ENCODE assay signal across 16 cellular contexts in the genomic region with DNA sequence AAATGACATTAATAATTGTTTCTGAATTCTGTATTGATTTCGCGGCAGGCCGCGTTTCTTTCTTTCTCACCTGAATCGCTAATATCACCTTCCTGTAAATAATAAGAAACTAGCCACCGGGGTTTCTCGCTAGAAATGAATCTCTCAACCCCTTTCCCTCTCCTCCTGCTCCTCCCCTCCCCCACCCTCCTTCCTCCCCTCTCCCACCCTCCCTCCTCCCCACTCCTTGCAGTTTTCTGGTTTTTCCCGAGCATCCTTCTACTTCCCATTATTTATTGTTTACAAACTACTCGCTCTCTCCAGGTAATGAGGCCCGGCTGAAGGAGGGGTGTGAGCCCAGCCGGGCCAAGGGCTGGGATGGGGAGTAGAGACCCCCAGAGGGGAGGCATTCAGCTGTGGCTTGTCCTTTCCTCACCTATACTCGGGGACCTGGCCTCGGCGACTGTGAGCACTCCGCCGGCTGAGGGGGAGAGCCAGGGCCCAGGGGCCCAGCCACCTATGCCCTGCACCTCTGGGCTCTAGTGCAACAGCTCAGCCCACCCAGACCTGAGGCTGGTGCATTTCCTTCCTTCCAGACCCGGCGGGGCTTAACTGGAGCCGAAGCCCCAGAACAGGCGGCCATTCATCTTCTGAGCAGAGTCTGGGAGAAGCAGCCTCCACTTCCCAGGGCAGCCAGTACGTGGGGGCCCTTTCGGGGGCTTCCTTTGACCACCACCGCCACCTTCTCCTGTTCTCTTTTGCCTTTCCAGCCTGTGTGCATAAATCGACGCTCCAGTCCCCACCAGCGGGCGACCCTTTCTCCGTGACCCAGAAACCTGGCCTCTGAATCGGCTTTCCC. TPM values are rescaled to one million over a fixed set of nuclear protein-coding genes. Genes with fewer than 3 reads are reported as not detected.
DNase-seq lines count a peak whose midpoint lies in the region; ATAC-seq, FAIRE-seq and TF ChIP-seq lines count a peak whose summit lies in the region.
"Had no signal": no experiment of that assay in that cellular context is flagged by ENCODE, and none has a peak within 500 bp of the region (broad histone marks: within the 10 kb centered on the region; RNA-seq: fewer than 3 reads in every experiment).

No MANE protein-coding gene starts in this region.

- ATAC-seq in GM23338 (no peak), HG02885 (IDR thresholded peaks at IDR 0.05; ENCODE audit: poor library complexity, unreplicated experiment) (no peak), GM21447 (IDR thresholded peaks at IDR 0.05; ENCODE audit: unreplicated experiment) (no peak)

- H3K14ac ChIP-seq in H1 (ENCODE audit: insufficient read length) = no peak overlapping the region

- H3K27ac ChIP-seq in GM23338 (ENCODE audit: low read depth) (no peak overlapping the region), H1 (ENCODE audit: low read depth, low read length) (no peak overlapping the region), mesendoderm (ENCODE audit: low read depth, low read length) (no peak overlapping the region), tibial nerve (no peak overlapping the region)
- H3K27ac ChIP-seq: KMS-11, SJSA1 had no signal

- FAIRE-seq in H1 (lab: Jason Lieb, UNC) = no peak
- FAIRE-seq: colon had no signal

- TF ChIP-seq POLR2A in H1 (IDR thresholded peaks at IDR 0.05; ENCODE audit: control extremely low read depth in 1 of 2, low read depth in 2 of 2, low read length in 2 of 2) (no peak), tibial nerve (IDR thresholded peaks at IDR 0.05) (no peak)

- peak overlapping the region; percentile 74 for H3K4me3 Mint-ChIP-seq in GM23338

- H2BK120ac ChIP-seq in H1 (replicated peaks; ENCODE audit: low read depth, low read length) = no peak overlapping the region
- no peak overlapping the region for H2BK120ac ChIP-seq in mesendoderm (ENCODE audit: low read depth, low read length)

- H2BK5ac ChIP-seq in H1 (ENCODE audit: low read depth, low read length) (no peak overlapping the region; the same call in 1 of the 2 replicates), mesendoderm (ENCODE audit: low read length) (no peak overlapping the region)

- no peak overlapping the region for H4K91ac ChIP-seq in H1 (replicated peaks; ENCODE audit: insufficient read length, low read length)

- no peaks in the 10 kb centered on the region; the same call in 1 of the 2 replicates for H4K20me1 ChIP-seq in GM23338 (replicated peaks; ENCODE audit: insufficient read depth)
- H4K20me1 ChIP-seq in H1 (replicated peaks in 1 of 2; ENCODE audit: control insufficient read depth in 1 of 2, insufficient read depth in 2 of 2, low read length in 2 of 2) = peaks cover 7 to 17% of the 10 kb centered on the region in 2 experiments

- H3K23me2 ChIP-seq in H1 (ENCODE audit: low read depth, low read length) = peaks cover 27% of the 10 kb centered on the region; the same call in 1 of the 2 replicates

- peak; percentile 56 for DNase-seq in 8988T
- DNase-seq in GM23338 (ENCODE audit: low spot score) = peak; percentile 70
- no peak for DNase-seq in H1 (ENCODE audit: low read depth in 1 of 2, low spot score in 2 of 2)
- peak; percentile 39 for DNase-seq in mesendoderm
- no peak for DNase-seq in OCI-M1 (lab: John Stamatoyannopoulos, UW)
- no peak for DNase-seq in tibial nerve (ENCODE audit: low spot score in 2 of 2)
- DNase-seq: activated CD4-positive, alpha-beta memory T cell treated with anti-CD3 and anti-CD28 coated beads for 36 hours; amygdala; glutamatergic neuron; NCI-H345 had no signal

- H3K9me3 ChIP-seq in H1 (ENCODE audit: insufficient read depth in 2 of 2, low read depth in 1 of 2, low read length in 1 of 2) = no peaks in the 10 kb centered on the region; a peak in 1 of 4 replicates
- H3K9me3 ChIP-seq in tibial nerve = no peaks in the 10 kb centered on the region
- H3K9me3 ChIP-seq: prostate gland had no signal

- peaks cover 100% of the 10 kb centered on the region for H3K27me3 ChIP-seq in GM23338 (ENCODE audit: insufficient read depth)
- H3K27me3 ChIP-seq in H1 (replicated peaks in 1 of 4; ENCODE audit: control insufficient read depth in 3 of 4, extremely low read depth in 1 of 4, insufficient read depth in 3 of 4, low read length in 3 of 4) = peaks cover 69 to 99% (median 93%) of the 10 kb centered on the region in 4 experiments
- peaks cover 69% of the 10 kb centered on the region for H3K27me3 ChIP-seq in mesendoderm (ENCODE audit: insufficient read depth, low read length, poor library complexity)
- peaks cover 0 to 93% of the 10 kb centered on the region in 2 donors for H3K27me3 ChIP-seq in tibial nerve

- H2BK15ac ChIP-seq in H1 (ENCODE audit: low read length) (0 out of 2 replicates have a peak overlapping the region, but pooled peaks have one; percentile 46), mesendoderm (replicated peaks; ENCODE audit: low read depth) (no peak overlapping the region)

- H4K8ac ChIP-seq in H1 (ENCODE audit: extremely low read depth, insufficient read depth, low read length) = no peak overlapping the region; the same call in 1 of the 2 replicates
- H4K8ac ChIP-seq in mesendoderm (ENCODE audit: low read depth, low read length) = no peak overlapping the region

- no peaks in the 10 kb centered on the region; the same call in 2 of the 3 replicates for H3K36me3 Mint-ChIP-seq in GM23338 (ENCODE audit: low read depth)
- H3K36me3 Mint-ChIP-seq: activated CD4-positive, alpha-beta memory T cell treated with anti-CD3 and anti-CD28 coated beads for 36 hours had no signal

- TF ChIP-seq CTCF in GM23338 (conservative IDR thresholded peaks at IDR 0.05; ENCODE audit: low read depth in 2 of 2) (no peak), H1 (IDR thresholded peaks at IDR 0.05; ENCODE audit: control extremely low read depth in 1 of 3, insufficient read depth in 1 of 3, low read depth in 1 of 3, low read length in 3 of 3) (no peak), tibial nerve (IDR thresholded peaks at IDR 0.05) (no peak)

- H3K56ac ChIP-seq in H1 (replicated peaks; ENCODE audit: insufficient read length, low read depth, low read length) (no peak overlapping the region), mesendoderm (ENCODE audit: low read length) (no peak overlapping the region)

- no peaks in the 10 kb centered on the region for H3K36me3 ChIP-seq in GM23338 (ENCODE audit: insufficient read depth)
- peaks cover 0 to 3% (median 0%) of the 10 kb centered on the region in 4 experiments; a peak in 1 of 8 replicates for H3K36me3 ChIP-seq in H1 (ENCODE audit: control insufficient read depth in 2 of 4, insufficient read depth in 4 of 4, low read length in 3 of 4)
- no peaks in the 10 kb centered on the region for H3K36me3 ChIP-seq in mesendoderm (ENCODE audit: control insufficient read depth, insufficient read depth, low read length)
- H3K36me3 ChIP-seq in tibial nerve = no peaks in the 10 kb centered on the region
- H3K36me3 ChIP-seq: prostate gland, SJSA1 had no signal

- H3F3A ChIP-seq in GM23338 (replicated peaks; ENCODE audit: low read depth) = peaks cover 3% of the 10 kb centered on the region; the same call in 1 of the 2 replicates

- POLR2A ChIA-PET in H1 (lab: Charles Lee; ENCODE audit: partially characterized antibody) = interaction anchor here (0.8 kb wide), 1 partner anchor 9 kb away, joined by 3 read pairs; no protein-coding TSS in a partner anchor

- peaks cover 90% of the 10 kb centered on the region for H3K27me3 Mint-ChIP-seq in GM23338 (ENCODE audit: insufficient read depth, low read depth, poor library complexity)

- H3K4me1 Mint-ChIP-seq in GM23338 = peaks cover 27% of the 10 kb centered on the region

- TF ChIP-seq EP300 in H1 (IDR thresholded peaks at IDR 0.05; ENCODE audit: borderline replicate concordance in 1 of 2, low read depth in 2 of 2, low read length in 2 of 2) = no peak
- TF ChIP-seq EP300 in tibial nerve (IDR thresholded peaks at IDR 0.05) = no peak

- no peak overlapping the region for H2BK20ac ChIP-seq in H1 (ENCODE audit: low read length)

- CTCF ChIA-PET in H1 (lab: Charles Lee; ENCODE audit: partially characterized antibody) = interaction anchor here (0.9 to 1.8 kb wide), 5 partner anchors 8 to 142 kb away, joined by 3 to 6 read pairs (median 4); no protein-coding TSS in a partner anchor

- peak overlapping the region; percentile 27; the same call in 1 of the 2 replicates for H2BK12ac ChIP-seq in H1 (ENCODE audit: low read depth, low read length)

- H3K9me3 Mint-ChIP-seq in GM23338 = peaks cover 2% of the 10 kb centered on the region; the same call in 1 of the 3 replicates
- H3K9me3 Mint-ChIP-seq: activated CD4-positive, alpha-beta memory T cell treated with anti-CD3 and anti-CD28 coated beads for 36 hours had no signal

- H2AK5ac ChIP-seq in H1 (ENCODE audit: low read depth, low read length) (no peak overlapping the region), mesendoderm (ENCODE audit: low read length) (no peak overlapping the region)

- no peaks in the 10 kb centered on the region for H3K79me1 ChIP-seq in H1 (ENCODE audit: low read depth, low read length)
- no peaks in the 10 kb centered on the region for H3K79me1 ChIP-seq in mesendoderm (ENCODE audit: low read length)

- no peak for TF ChIP-seq RAD21 in H1 (IDR thresholded peaks at IDR 0.05 in 1 of 2, conservative IDR thresholded peaks at IDR 0.05 in 1 of 2; ENCODE audit: low read depth in 2 of 2, low read length in 2 of 2)

- no peaks in the 10 kb centered on the region for H3K79me2 ChIP-seq in GM23338 (replicated peaks; ENCODE audit: insufficient read depth)
- no peaks in the 10 kb centered on the region for H3K79me2 ChIP-seq in H1 (ENCODE audit: control insufficient read depth in 1 of 2, insufficient read depth in 2 of 2, low read length in 2 of 2)
- H3K79me2 ChIP-seq in mesendoderm (ENCODE audit: control insufficient read depth, insufficient read depth, low read length) = no peaks in the 10 kb centered on the region

- no peak overlapping the region for H3K4ac ChIP-seq in H1 (replicated peaks; ENCODE audit: insufficient read length, low read depth, low read length)
- H3K4ac ChIP-seq in mesendoderm (ENCODE audit: low read depth, low read length) = no peak overlapping the region

- H3K9ac ChIP-seq in H1 (replicated peaks in 1 of 4; ENCODE audit: extremely low read depth in 1 of 4, low read depth in 3 of 4, low read length in 3 of 4) (no peak overlapping the region), mesendoderm (ENCODE audit: low read length) (no peak overlapping the region)
- H3K9ac ChIP-seq: KMS-11 had no signal

- no peaks in the 10 kb centered on the region for H3K9me2 ChIP-seq in GM23338 (ENCODE audit: insufficient read depth)

- H3K4me3 ChIP-seq in GM23338 = peak overlapping the region; percentile 59
- H3K4me3 ChIP-seq in H1 (ENCODE audit: extremely low read depth in 1 of 4, insufficient read depth in 2 of 4, low read depth in 3 of 4, low read length in 4 of 4) = peak overlapping the region in 3 of 4 experiments; percentile 15 to 62 (median 21); a peak in 4 of 8 replicates
- H3K4me3 ChIP-seq in mesendoderm (ENCODE audit: low read length) = no peak overlapping the region
- H3K4me3 ChIP-seq in tibial nerve = no peak overlapping the region
- H3K4me3 ChIP-seq: SJSA1 had no signal

- no peak overlapping the region for H3K27ac Mint-ChIP-seq in GM23338
- H3K27ac Mint-ChIP-seq: activated CD4-positive, alpha-beta memory T cell treated with anti-CD3 and anti-CD28 coated beads for 36 hours had no signal

- H4K5ac ChIP-seq in H1 (ENCODE audit: insufficient read length, low read depth, low read length) (no peak overlapping the region), mesendoderm (ENCODE audit: low read length) (no peak overlapping the region)

- H3K4me2 ChIP-seq in GM23338 (peak overlapping the region; percentile 86), H1 (ENCODE audit: insufficient read depth in 1 of 2, low read depth in 2 of 2, low read length in 2 of 2) (peak overlapping the region; percentile 73 to 83), mesendoderm (ENCODE audit: low read length) (no peak overlapping the region)
- H3K4me2 ChIP-seq: KMS-11 had no signal

- H2AFZ ChIP-seq in GM23338 = no peak overlapping the region
- no peak overlapping the region for H2AFZ ChIP-seq in H1 (ENCODE audit: low read length)

- peaks cover 28% of the 10 kb centered on the region; the same call in 1 of the 2 replicates for H3K4me1 ChIP-seq in GM23338 (ENCODE audit: insufficient read depth)
- peaks cover 3 to 56% (median 32%) of the 10 kb centered on the region in 4 experiments for H3K4me1 ChIP-seq in H1 (replicated peaks in 1 of 4; ENCODE audit: control insufficient read depth in 3 of 4, insufficient read depth in 4 of 4, low read length in 3 of 4)
- no peaks in the 10 kb centered on the region for H3K4me1 ChIP-seq in mesendoderm (ENCODE audit: control insufficient read depth, low read depth, low read length)
- peaks cover 0 to 58% (median 9%) of the 10 kb centered on the region in 4 donors for H3K4me1 ChIP-seq in tibial nerve
- H3K4me1 ChIP-seq: SJSA1 had no signal

- WGBS in H1 (ENCODE audit: extremely low coverage in 1 of 2, insufficient coverage in 1 of 2, insufficient read length in 1 of 2, insufficient replicate concordance in 2 of 2, low coverage in 1 of 2, low lambda C conversion rate in 2 of 2, missing lambda C conversion rate in 1 of 2), 2 experiments = 5% methylated on average over 19 of the region's 29 CpGs; no CpG with 5 or more reads in 1 of the 2 experiments
- no CpG with 5 or more reads among the region's 29 CpGs for WGBS in mesendoderm (ENCODE audit: extremely low coverage, insufficient coverage, low lambda C conversion rate)
- 3 to 5% methylated on average over 25 to 28 of the region's 29 CpGs for WGBS in tibial nerve, 2 donors

- H3K18ac ChIP-seq in H1 (ENCODE audit: extremely low read depth, low read length) = peak overlapping the region; percentile 48
- no peak overlapping the region for H3K18ac ChIP-seq in mesendoderm (ENCODE audit: low read length)

- H3K23ac ChIP-seq in H1 (ENCODE audit: insufficient read length) (no peak overlapping the region), mesendoderm (ENCODE audit: low read length) (no peak overlapping the region)

RNA-seq across cellular contexts. Expression of gene IRX4, which starts 2.1 kb away (rescaled TPM):
- 1.7 and 2.8 TPM in 2 replicates for total RNA-seq in GM23338 (2014; rRNA removed; shearing (Covaris generic))
- polyA plus RNA-seq in GM23338 (2016; fragmentation: Nextera tagmentation; extraction: Ambion mirVana) (0.70 and 0.82 TPM in 2 replicates), H1 (2011; rRNA removed) (0.45 and 0.97 TPM in 2 replicates)
- total RNA-seq in H1 (2021; fragmentation: NEBNext Ultra II Directional; extraction: Animal tissue kit (Norgen Biotek cat#: 25700)) = 0.82 and 1.2 TPM in 2 replicates
- 0.87 TPM for polyA plus RNA-seq in H1 (2011; cell fraction: cytosol; rRNA removed)
- 1.8 TPM for polyA plus RNA-seq in H1 (2011; cell fraction: nucleus; rRNA removed)
- 0.40 to 1.2 TPM (median 1.1 TPM) in 4 replicates for polyA plus RNA-seq in H1 (2012, experiment 1 of 2)
- 1.1 TPM for polyA plus RNA-seq in H1 (2012, experiment 2 of 2)
- polyA plus RNA-seq in H1 (2013, experiment 1 of 2) = 1.0 TPM
- 0.75 TPM for polyA plus RNA-seq in H1 (2013, experiment 2 of 2)
- polyA minus RNA-seq in H1 (2011; rRNA and poly(A)+ RNA removed) = 0.16 and 0.44 TPM in 2 replicates
- 0.95 TPM for polyA minus RNA-seq in H1 (2011; cell fraction: cytosol; rRNA and poly(A)+ RNA removed)
- 0.50 TPM for polyA minus RNA-seq in H1 (2011; cell fraction: nucleus; rRNA and poly(A)+ RNA removed)
- polyA plus RNA-seq in mesendoderm (2013, experiment 1 of 2) = 0.51 TPM
- 0.48 TPM for polyA plus RNA-seq in mesendoderm (2013, experiment 2 of 2)
- not detected for total RNA-seq in tibial nerve
- total RNA-seq: activated CD4-positive, alpha-beta memory T cell treated with anti-CD3 and anti-CD28 coated beads for 36 hours; SJSA1 had no signal

Comparison
In these comparisons a context has a peak if more than half of its experiments do, and no peak if none do; other contexts are left out.
1. DNase-seq: peak in 8988T (single experiment), GM23338 (single experiment) and mesendoderm (single experiment); none in H1 (0 of 2), OCI-M1 (single experiment) and tibial nerve (0 of 2).
2. H3K4me3 ChIP-seq: peak in GM23338 (single experiment) and H1 (3 of 4); none in mesendoderm (single experiment) and tibial nerve (0 of 4).